ENCODE assay signal across 16 cellular contexts in genomic region chr4:77002321-77002720, GRCh38. TPM values are rescaled to one million over a fixed set of nuclear protein-coding genes. Genes with fewer than 3 reads are reported as not detected.
DNase-seq lines count a peak whose midpoint lies in the region; ATAC-seq, FAIRE-seq and TF ChIP-seq lines count a peak whose summit lies in the region.
"Had no signal": no experiment of that assay in that cellular context is flagged by ENCODE, and none has a peak within 500 bp of the region (broad histone marks: within the 10 kb centered on the region; RNA-seq: fewer than 3 reads in every experiment).

No MANE protein-coding gene starts in this region.

- WGBS in gastroesophageal sphincter (ENCODE audit: low coverage in 1 of 2), 2 donors = 22 to 27% methylated on average over 1 of the region's 1 CpG

- H3K27ac ChIP-seq in gastroesophageal sphincter (peak overlapping the region; percentile 47 to 68 (median 57)), parathyroid adenoma (no peak overlapping the region), substantia nigra (ENCODE audit: low read depth, low read length, poor library complexity, severe bottlenecking) (no peak overlapping the region)

- no peaks in the 10 kb centered on the region for H3K27me3 ChIP-seq in gastroesophageal sphincter
- H3K27me3 ChIP-seq in parathyroid adenoma (ENCODE audit: control insufficient read depth, insufficient read depth, low read length) = no peaks in the 10 kb centered on the region

- H3K4me1 ChIP-seq in gastroesophageal sphincter (peaks cover 13 to 39% (median 21%) of the 10 kb centered on the region in 3 donors), parathyroid adenoma (peaks cover 7% of the 10 kb centered on the region)

- DNase-seq in HCEC 1CT (peak; percentile 31), WTC11 (ENCODE audit: low spot score) (no peak), GM12892 (ENCODE audit: insufficient read length) (no peak), GF-D8 (lab: John Stamatoyannopoulos, UW) (no peak), substantia nigra (lab: John Stamatoyannopoulos, UW) (no peak)
- DNase-seq in stimulated activated CD4-positive, alpha-beta T cell treated with anti-CD3 and anti-CD28 coated beads, Interleukin-4, amount 100 ng/mL, for 24 hours = no peak
- DNase-seq: activated CD8-positive, alpha-beta T cell treated with anti-CD3 and anti-CD28 coated beads, Interleukin-2, amount 10 ng/mL, durations not matched to agents 7 days and 5 days; activated effector memory CD4-positive, alpha-beta T cell treated with Interleukin-2 at 50 U/mL for 16 hours; central memory CD4-positive, alpha-beta T cell; NCI-H1436; NCI-H748 treated with DMSO at 0.1 percent for 48 hours; SHP77 had no signal

- H3K36me3 Mint-ChIP-seq in WTC11 = peaks cover 42% of the 10 kb centered on the region

- H3K4me1 Mint-ChIP-seq in WTC11 = peaks cover 66% of the 10 kb centered on the region
- H3K4me1 Mint-ChIP-seq: B cell had no signal

- ATAC-seq in WTC11 = peak; percentile 7; the same call in 1 of the 2 replicates
- no peak for ATAC-seq in gastroesophageal sphincter
- ATAC-seq: activated CD8-positive, alpha-beta T cell treated with anti-CD3 and anti-CD28 coated beads, Interleukin-2, amount 10 ng/mL, durations not matched to agents 7 days and 5 days; K562 had no signal

- peak overlapping the region; percentile 87 for H3K27ac Mint-ChIP-seq in WTC11
- H3K27ac Mint-ChIP-seq: activated CD8-positive, alpha-beta T cell treated with anti-CD3 and anti-CD28 coated beads, Interleukin-2, amount 10 ng/mL, durations not matched to agents 7 days and 5 days; B cell had no signal

- peak overlapping the region; percentile 8 for H3K4me2 ChIP-seq in parathyroid adenoma (ENCODE audit: low read length)

- H3K36me3 ChIP-seq in gastroesophageal sphincter = peaks cover 0 to 39% of the 10 kb centered on the region in 2 donors
- H3K36me3 ChIP-seq in parathyroid adenoma (ENCODE audit: control insufficient read depth, insufficient read depth, low read length) = no peaks in the 10 kb centered on the region

- POLR2A ChIA-PET in WTC11 (lab: Charles Lee) = no interaction called here

- no peak for FAIRE-seq in GM12892 (lab: Jason Lieb, UNC)
- FAIRE-seq: K562 had no signal

- no peaks in the 10 kb centered on the region for H3K27me3 Mint-ChIP-seq in WTC11 (ENCODE audit: low read depth)
- H3K27me3 Mint-ChIP-seq: B cell had no signal

- no peaks in the 10 kb centered on the region for H3K79me2 ChIP-seq in parathyroid adenoma

- H3K4me3 Mint-ChIP-seq in WTC11 = no peak overlapping the region
- H3K4me3 Mint-ChIP-seq: activated CD8-positive, alpha-beta T cell treated with anti-CD3 and anti-CD28 coated beads, Interleukin-2, amount 10 ng/mL, durations not matched to agents 7 days and 5 days; B cell had no signal

- TF ChIP-seq CTCF in WTC11 (IDR thresholded peaks at IDR 0.05) (no peak), gastroesophageal sphincter (IDR thresholded peaks at IDR 0.05) (no peak), parathyroid adenoma (IDR thresholded peaks at IDR 0.05) (no peak)

- no peak overlapping the region for H2AFZ ChIP-seq in parathyroid adenoma

- H3K4me3 ChIP-seq in gastroesophageal sphincter (no peak overlapping the region), parathyroid adenoma (ENCODE audit: low read depth, low read length) (no peak overlapping the region)
- H3K4me3 ChIP-seq: K562 had no signal

- no peak for TF ChIP-seq EP300 in gastroesophageal sphincter (IDR thresholded peaks at IDR 0.05)

- no peak for TF ChIP-seq POLR2A in gastroesophageal sphincter (IDR thresholded peaks at IDR 0.05)
- no peak for TF ChIP-seq POLR2A in GM12892 (IDR thresholded peaks at IDR 0.05; ENCODE audit: low read depth, low read length)

- H3K9me3 ChIP-seq in gastroesophageal sphincter (no peaks in the 10 kb centered on the region), parathyroid adenoma (ENCODE audit: control insufficient read depth, low read length) (no peaks in the 10 kb centered on the region)

- CTCF ChIA-PET in WTC11 (lab: Charles Lee) = no interaction called here

- H3K9me3 Mint-ChIP-seq in WTC11 = peaks cover 5% of the 10 kb centered on the region; the same call in 1 of the 2 replicates

- H3K9ac ChIP-seq in parathyroid adenoma = no peak overlapping the region

TF ChIP-seq in WTC11, 78 proteins besides CTCF, POLR2A, EP300 and RAD21:
- TF ChIP-seq CREB1 (CRISPR knock-in tag; IDR thresholded peaks at IDR 0.05) (no peak), ZSCAN18 (CRISPR knock-in tag; IDR thresholded peaks at IDR 0.05) (no peak), ATF1 (CRISPR knock-in tag; IDR thresholded peaks at IDR 0.05) (no peak), MYBL2 (CRISPR knock-in tag; IDR thresholded peaks at IDR 0.05) (no peak), MXD4 (CRISPR knock-in tag; IDR thresholded peaks at IDR 0.05; ENCODE audit: borderline replicate concordance) (no peak), ZNF396 (CRISPR knock-in tag; IDR thresholded peaks at IDR 0.05; ENCODE audit: borderline replicate concordance) (no peak), GRHL2 (CRISPR knock-in tag; IDR thresholded peaks at IDR 0.05; ENCODE audit: insufficient replicate concordance, severe bottlenecking) (no peak), FOXJ3 (CRISPR knock-in tag; IDR thresholded peaks at IDR 0.05; ENCODE audit: borderline replicate concordance) (no peak), ZNF219 (CRISPR knock-in tag; IDR thresholded peaks at IDR 0.05; ENCODE audit: borderline replicate concordance) (no peak), JUN (CRISPR knock-in tag; IDR thresholded peaks at IDR 0.05) (no peak), ZBTB43 (CRISPR knock-in tag; IDR thresholded peaks at IDR 0.05) (no peak), HMGA2 (CRISPR knock-in tag; IDR thresholded peaks at IDR 0.05) (no peak), ZBTB21 (CRISPR knock-in tag; IDR thresholded peaks at IDR 0.05; ENCODE audit: borderline replicate concordance) (no peak)

RNA-seq across cellular contexts. Expression of gene SEPTIN11, which starts 52.8 kb away (rescaled TPM):
- 99.8 to 125 TPM (median 103 TPM) in 3 replicates for total RNA-seq in WTC11 (2021)
- total RNA-seq in gastroesophageal sphincter = 100 to 1,000 TPM in 2 of 4 donors, 10 to 100 TPM in 2; 65.1 to 192 (median 97.8) TPM
- 63.6 TPM for polyA plus RNA-seq in GM12892 (2012; ENCODE audit: missing spikeins)

Comparison
In these comparisons a context has a peak if more than half of its experiments do, and no peak if none do; other contexts are left out.
1. H3K27ac ChIP-seq: peak in gastroesophageal sphincter (4 of 4); none in parathyroid adenoma (single experiment) and substantia nigra (single experiment).